8 cellular contexts compared by ENCODE assay signal in genomic region chrX:52261125-52261462, GRCh38.
DNase-seq lines count a peak whose midpoint lies in the region; ATAC-seq and TF ChIP-seq lines count a peak whose summit lies in the region.

No MANE protein-coding gene starts in this region.

- intact Hi-C loops in A673 (cut with micrococcal nuclease; ENCODE audit: unreplicated experiment) = loop anchor here (2.0 to 10.0 kb wide), 2 partner anchors 620 to 646 kb away; partner anchors contain the start of gene CENPVL3

- BruUV-seq in A673 (replicated peaks; lab: Mats Ljungman, UMichigan) = TSS peak; percentile 92

- in situ Hi-C loops in HAP-1 (cut with MboI; ENCODE audit: low sequenced_read_pairs) = loop anchor here (25.0 kb wide), 1 partner anchor 624 kb away; no protein-coding TSS in a partner anchor

- TF ChIP-seq CTCF in A673 (conservative IDR thresholded peaks at IDR 0.05; ENCODE audit: low read depth, low read length) = no peak
- TF ChIP-seq CTCF in liver (IDR thresholded peaks at IDR 0.05; ENCODE audit: low read depth, low read length, missing input control) = no peak

- no peaks in the 10 kb centered on the region for H3K36me3 Mint-ChIP-seq in activated naive CD8-positive, alpha-beta T cell treated with anti-CD3 and anti-CD28 coated beads, Interleukin-2, amount 10 ng/mL, durations not matched to agents 7 days and 5 days

- H3K4me1 ChIP-seq in A673 (ENCODE audit: insufficient read depth, low read length, poor library complexity, severe bottlenecking) = peaks cover 28% of the 10 kb centered on the region
- H3K4me1 ChIP-seq in HAP-1 = peaks cover 9% of the 10 kb centered on the region
- H3K4me1 ChIP-seq in liver (ENCODE audit: control insufficient read depth in 4 of 4, insufficient read depth in 4 of 4, low read length in 3 of 4) = peaks cover 2 to 20% (median 13%) of the 10 kb centered on the region in 4 donors

- DNase-seq in A673 (ENCODE audit: low spot score) (no peak), HAP-1 (ENCODE audit: low spot score in 2 of 2) (peak in 1 of 2 experiments; percentile 60), cortex of kidney (lab: John Stamatoyannopoulos, UW) (no peak), NOMO-1 (lab: John Stamatoyannopoulos, UW; ENCODE audit: unreplicated experiment in 2 of 2) (no peak), Ammon's horn (ENCODE audit: low spot score) (no peak)
- DNase-seq in activated naive CD8-positive, alpha-beta T cell treated with anti-CD3 and anti-CD28 coated beads, Interleukin-2, amount 10 ng/mL, durations not matched to agents 7 days and 5 days = no peak

- POLR2A ChIA-PET in A673 (lab: Charles Lee; ENCODE audit: low non-redundant PET) = no interaction called here
- POLR2A ChIA-PET in activated naive CD8-positive, alpha-beta T cell treated with anti-CD3 and anti-CD28 coated beads, Interleukin-2, amount 10 ng/mL, durations not matched to agents 7 days and 5 days (lab: Charles Lee) = interaction anchor here (0.9 kb wide), 1 partner anchor 868 kb away, joined by 3 read pairs; no protein-coding TSS in a partner anchor

- H3K9me3 Mint-ChIP-seq in activated naive CD8-positive, alpha-beta T cell treated with anti-CD3 and anti-CD28 coated beads, Interleukin-2, amount 10 ng/mL, durations not matched to agents 7 days and 5 days = no peaks in the 10 kb centered on the region

- ATAC-seq in activated naive CD8-positive, alpha-beta T cell treated with anti-CD3 and anti-CD28 coated beads, Interleukin-2, amount 10 ng/mL, durations not matched to agents 7 days and 5 days (ENCODE audit: low read depth) = no peak
- ATAC-seq in HG03565 (IDR thresholded peaks at IDR 0.05; ENCODE audit: unreplicated experiment) = no peak

- CTCF ChIA-PET in A673 (lab: Charles Lee) = interaction anchor here (0.6 to 1.4 kb wide), 5 partner anchors 342 to 1510 kb away, joined by 3 to 16 read pairs (median 6); no protein-coding TSS in a partner anchor

- peak overlapping the region; percentile 98 for H3K27ac Mint-ChIP-seq in activated naive CD8-positive, alpha-beta T cell treated with anti-CD3 and anti-CD28 coated beads, Interleukin-2, amount 10 ng/mL, durations not matched to agents 7 days and 5 days

- H3K9ac ChIP-seq in liver (ENCODE audit: low read depth in 1 of 2, low read length in 2 of 2) = no peak overlapping the region

- WGBS in liver = 4% methylated on average over 2 of the region's 2 CpGs

- H3K27ac ChIP-seq in A673 (ENCODE audit: low read depth, low read length, poor library complexity, severe bottlenecking) = peak overlapping the region; percentile 90
- peak overlapping the region in 1 of 2 donors; percentile 95 for H3K27ac ChIP-seq in liver (ENCODE audit: low read depth in 1 of 2, low read length in 2 of 2)

- H3K27me3 ChIP-seq in A673 (replicated peaks; ENCODE audit: insufficient read depth, low read depth, low read length, poor library complexity) (no peaks in the 10 kb centered on the region), HAP-1 (ENCODE audit: low read depth) (no peaks in the 10 kb centered on the region), liver (ENCODE audit: control insufficient read depth in 4 of 4, insufficient read depth in 4 of 4, low read length in 3 of 4) (peaks cover 0 to 2% (median 0%) of the 10 kb centered on the region in 4 donors)

- H3K9me3 ChIP-seq in A673 (ENCODE audit: low read depth, low read length, poor library complexity, severe bottlenecking) (no peaks in the 10 kb centered on the region), HAP-1 (no peaks in the 10 kb centered on the region), liver (ENCODE audit: control insufficient read depth in 4 of 4, low read length in 3 of 4) (no peaks in the 10 kb centered on the region)

- no peak for TF ChIP-seq RAD21 in liver (IDR thresholded peaks at IDR 0.05)

- peaks cover 5% of the 10 kb centered on the region for H3K27me3 Mint-ChIP-seq in activated naive CD8-positive, alpha-beta T cell treated with anti-CD3 and anti-CD28 coated beads, Interleukin-2, amount 10 ng/mL, durations not matched to agents 7 days and 5 days

- H3K36me3 ChIP-seq in A673 (ENCODE audit: insufficient read depth, low read length, poor library complexity, severe bottlenecking) (no peaks in the 10 kb centered on the region), HAP-1 (replicated peaks) (no peaks in the 10 kb centered on the region), liver (ENCODE audit: control insufficient read depth in 4 of 4, insufficient read depth in 3 of 4, low read depth in 1 of 4, low read length in 3 of 4) (no peaks in the 10 kb centered on the region)

- H3K4me3 Mint-ChIP-seq in activated naive CD8-positive, alpha-beta T cell treated with anti-CD3 and anti-CD28 coated beads, Interleukin-2, amount 10 ng/mL, durations not matched to agents 7 days and 5 days = peak overlapping the region; percentile 91

- peaks cover 11% of the 10 kb centered on the region for H3K4me1 Mint-ChIP-seq in activated naive CD8-positive, alpha-beta T cell treated with anti-CD3 and anti-CD28 coated beads, Interleukin-2, amount 10 ng/mL, durations not matched to agents 7 days and 5 days

- H3K4me3 ChIP-seq in A673 (ENCODE audit: low read depth, low read length, poor library complexity, severe bottlenecking) (peak overlapping the region; percentile 61), HAP-1 (peak overlapping the region; percentile 56), liver (ENCODE audit: low read depth in 1 of 3, low read length in 3 of 3) (peak overlapping the region; percentile 38 to 96 (median 61))

TF ChIP-seq in liver, 16 proteins besides CTCF, POLR2A, EP300 and RAD21:
- TF ChIP-seq SP1 (IDR thresholded peaks at IDR 0.05) = no peak
- TF ChIP-seq HNF4G (IDR thresholded peaks at IDR 0.05) = no peak
- TF ChIP-seq REST (IDR thresholded peaks at IDR 0.05) = no peak
- no peak for TF ChIP-seq TAF1 (conservative IDR thresholded peaks at IDR 0.05)
- TF ChIP-seq GABPA (IDR thresholded peaks at IDR 0.05 in 1 of 2, conservative IDR thresholded peaks at IDR 0.05 in 1 of 2) = no peak
TF ChIP-seq in liver: peak in this region for 0.
